In the genomic region with DNA sequence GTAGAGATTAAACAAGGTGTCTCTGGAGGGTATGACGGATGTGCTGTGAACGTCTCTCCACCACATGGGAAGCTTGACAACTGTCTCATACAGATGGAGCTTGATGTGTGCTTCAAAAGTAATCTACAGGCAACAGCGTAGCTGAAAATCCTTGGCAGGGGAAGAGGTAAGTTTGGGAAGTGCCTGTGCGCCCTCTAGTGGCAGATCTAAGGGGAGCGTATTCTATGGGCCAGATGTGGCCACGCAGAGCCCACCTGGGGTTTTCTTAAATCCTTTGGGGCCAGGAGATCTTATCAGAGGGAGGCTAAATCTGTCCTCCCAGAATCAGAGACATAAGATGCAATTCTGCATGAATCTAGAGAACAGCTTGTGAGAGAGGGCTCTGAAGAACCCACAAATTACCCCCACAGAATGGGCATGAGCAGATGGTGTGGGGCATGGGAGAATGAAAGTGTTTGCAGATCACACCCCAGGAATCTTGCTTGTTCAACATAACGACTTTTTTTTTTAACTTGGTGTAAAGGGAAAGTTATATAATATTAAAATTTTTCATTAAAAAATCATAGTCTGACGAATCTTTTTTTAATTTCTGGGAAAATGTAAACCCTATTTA, we compare ENCODE assay signal across 8 cellular contexts.
DNase-seq lines count a peak whose midpoint lies in the region; ATAC-seq and TF ChIP-seq lines count a peak whose summit lies in the region.

No MANE protein-coding gene starts in this region.

- H3K27ac Mint-ChIP-seq in chondrocyte (ENCODE audit: unreplicated experiment), result no peak overlapping the region

- ATAC-seq in HG02852 (IDR thresholded peaks at IDR 0.05; ENCODE audit: unreplicated experiment), result peak; percentile 70

- H3K9me3 ChIP-seq in liver (ENCODE audit: control insufficient read depth in 4 of 4, low read length in 3 of 4), result no peaks in the 10 kb centered on the region

- WGBS in liver, result 12% methylated on average over 8 of the region's 8 CpGs

- no peak overlapping the region for H3K4me3 Mint-ChIP-seq in chondrocyte (ENCODE audit: unreplicated experiment)

- H3K36me3 ChIP-seq in liver (ENCODE audit: control insufficient read depth in 4 of 4, insufficient read depth in 3 of 4, low read depth in 1 of 4, low read length in 3 of 4), result no peaks in the 10 kb centered on the region

- DNase-seq in DMS79 treated with DMSO at 0.1 percent for 48 hours (lab: John Stamatoyannopoulos, UW) (peak; percentile 4), DMS79 (lab: John Stamatoyannopoulos, UW) (no peak), NCI-H2196 (lab: John Stamatoyannopoulos, UW; ENCODE audit: unreplicated experiment) (peak; percentile 47), chondrocyte (ENCODE audit: low spot score) (no peak)
- DNase-seq in activated CD4-positive, alpha-beta T cell treated with anti-CD3 and anti-CD28 coated beads for 24 hours (ENCODE audit: low read depth in 2 of 2), result peak; percentile 47 to 51
- peak; percentile 32 to 55 (median 48) for DNase-seq in stimulated activated CD4-positive, alpha-beta T cell treated with anti-CD3 and anti-CD28 coated beads, TNF-alpha, amount 100 ng/mL, for 24 hours (ENCODE audit: low read depth in 3 of 3)

- no peak overlapping the region for H3K9ac ChIP-seq in liver (ENCODE audit: low read depth in 1 of 2, low read length in 2 of 2)

- H3K36me3 Mint-ChIP-seq in chondrocyte (ENCODE audit: low read depth), result no peaks in the 10 kb centered on the region

- no peak overlapping the region for H3K4me3 ChIP-seq in liver (ENCODE audit: low read depth in 1 of 3, low read length in 3 of 3)

- H3K27me3 ChIP-seq in liver (ENCODE audit: control insufficient read depth in 4 of 4, insufficient read depth in 4 of 4, low read length in 3 of 4), result no peaks in the 10 kb centered on the region

- H3K27me3 Mint-ChIP-seq in chondrocyte (ENCODE audit: low read depth), result peaks cover 2% of the 10 kb centered on the region

- H3K4me1 Mint-ChIP-seq in chondrocyte (ENCODE audit: low read depth), result peaks cover 5% of the 10 kb centered on the region

- no peaks in the 10 kb centered on the region for H3K9me3 Mint-ChIP-seq in chondrocyte (ENCODE audit: low read depth)

- peak; percentile 78 to 85 for TF ChIP-seq RAD21 in liver (IDR thresholded peaks at IDR 0.05)

- peak; percentile 98 for TF ChIP-seq CTCF in chondrocyte (IDR thresholded peaks at IDR 0.05)
- TF ChIP-seq CTCF in liver (IDR thresholded peaks at IDR 0.05; ENCODE audit: low read depth, low read length, missing input control), result peak; percentile 75

- no peak overlapping the region for H3K27ac ChIP-seq in liver (ENCODE audit: low read depth in 1 of 2, low read length in 2 of 2)

- H3K4me1 ChIP-seq in liver (ENCODE audit: control insufficient read depth in 4 of 4, insufficient read depth in 4 of 4, low read length in 3 of 4), result no peaks in the 10 kb centered on the region

TF ChIP-seq in liver, 16 proteins besides CTCF, POLR2A, EP300 and RAD21:
- TF ChIP-seq RXRA (IDR thresholded peaks at IDR 0.05) (no peak), HNF4A (conservative IDR thresholded peaks at IDR 0.05) (no peak)

Comparison
In these comparisons a context has a peak if more than half of its experiments do, and no peak if none do; other contexts are left out.
1. DNase-seq: peak in DMS79 treated with DMSO at 0.1 percent for 48 hours (single experiment), NCI-H2196 (single experiment), activated CD4-positive, alpha-beta T cell treated with anti-CD3 and anti-CD28 coated beads for 24 hours (2 of 2) and stimulated activated CD4-positive, alpha-beta T cell treated with anti-CD3 and anti-CD28 coated beads, TNF-alpha, amount 100 ng/mL, for 24 hours (3 of 3); none in DMS79 (single experiment) and chondrocyte (single experiment).